In the genomic region with DNA sequence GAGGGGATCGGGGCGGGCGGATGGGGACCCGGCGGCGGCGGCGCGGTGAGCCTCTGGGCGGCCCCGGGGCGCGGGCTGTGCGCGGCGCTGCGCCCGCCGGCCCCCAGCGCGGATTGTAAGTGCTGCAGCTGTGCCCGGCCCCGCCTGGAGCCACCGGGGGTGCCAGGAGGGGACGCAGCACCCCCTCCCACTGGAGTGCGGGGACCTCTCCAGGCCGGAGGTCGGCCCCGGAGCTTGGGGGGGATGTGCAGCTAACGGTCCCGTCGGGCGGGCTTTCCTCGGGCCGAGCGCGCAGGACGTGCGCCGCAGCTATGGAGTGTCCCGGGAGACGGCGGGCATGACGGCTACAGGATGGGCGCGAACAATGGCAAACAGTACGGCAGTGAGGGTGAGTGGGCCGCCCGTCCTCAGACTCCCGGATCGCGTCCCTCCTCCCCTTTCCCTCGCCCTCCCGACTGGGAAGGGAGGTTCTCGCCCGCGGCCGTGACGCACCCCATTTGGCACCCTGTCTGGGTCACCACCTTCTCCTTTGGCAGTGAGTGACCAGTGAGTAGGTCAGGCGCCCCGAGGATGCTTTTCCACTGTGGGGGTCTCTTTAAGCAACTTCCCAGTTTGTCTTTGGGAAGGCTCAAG, we compare ENCODE assay signal across 7 cellular contexts. TPM values are rescaled to one million over a fixed set of nuclear protein-coding genes. Genes with fewer than 3 reads are reported as not detected.
DNase-seq lines count a peak whose midpoint lies in the region; ATAC-seq, FAIRE-seq and TF ChIP-seq lines count a peak whose summit lies in the region.

No MANE protein-coding gene starts in this region.

- TF ChIP-seq CTCF in mammary epithelial cell (conservative IDR thresholded peaks at IDR 0.05 in 1 of 2, IDR thresholded peaks at IDR 0.05 in 1 of 2; ENCODE audit: extremely low read depth in 1 of 2, insufficient read depth in 1 of 2, low read depth in 1 of 2, low read length in 2 of 2) (no peak), kidney (IDR thresholded peaks at IDR 0.05; ENCODE audit: borderline replicate concordance, extremely low read depth, insufficient read depth) (no peak)

- DNase-seq in mammary epithelial cell: peak; percentile 13
- peak; percentile 82 for DNase-seq in kidney
- DNase-seq in activated CD4-positive, alpha-beta T cell treated with anti-CD3 and anti-CD28 coated beads for 4 hours: no peak
- no peak for DNase-seq in central memory CD4-positive, alpha-beta T cell
- DNase-seq in NK-92 treated with Interleukin-12 subunit alpha and Interleukin-12 subunit beta, amount 100 ng/mL, for 24 hours (lab: John Stamatoyannopoulos, UW): no peak

- peak overlapping the region; percentile 81 for H3K4me2 ChIP-seq in mammary epithelial cell (ENCODE audit: insufficient read depth, low read depth, low read length)

- WGBS in mammary epithelial cell (ENCODE audit: low coverage, missing lambda C conversion rate): 3% methylated on average over 20 of the region's 61 CpGs

- H3K27me3 ChIP-seq in mammary epithelial cell (ENCODE audit: insufficient read depth, low read length) (peaks cover 8% of the 10 kb centered on the region), stomach smooth muscle (ENCODE audit: control insufficient read depth in 1 of 2, insufficient read depth in 2 of 2, low read length in 2 of 2) (no peaks in the 10 kb centered on the region)

- H3K9ac ChIP-seq in mammary epithelial cell (ENCODE audit: insufficient read depth, low read length): no peak overlapping the region
- H3K9ac ChIP-seq in kidney (ENCODE audit: low read length in 2 of 2): peak overlapping the region in 1 of 2 donors; percentile 29
- peak overlapping the region; percentile 55 to 80 for H3K9ac ChIP-seq in stomach smooth muscle (ENCODE audit: low read length in 2 of 2)

- dilution Hi-C loops in mammary epithelial cell (cut with HindIII; ENCODE audit: low sequenced_read_pairs): no loop called here

- CTCF ChIA-PET in mammary epithelial cell (lab: Charles Lee; ENCODE audit: low non-redundant PET): interaction anchor here (0.7 kb wide), 1 partner anchor 249 kb away, joined by 3 read pairs; no protein-coding TSS in a partner anchor

- no TSS peak for BruUV-seq in mammary epithelial cell (replicated peaks; lab: Mats Ljungman, UMichigan)

- in situ Hi-C loops in mammary epithelial cell (cut with MboI; ENCODE audit: low sequenced_read_pairs in 2 of 2): no loop called here

- H3K4me3 ChIP-seq in mammary epithelial cell (replicated peaks in 1 of 3; ENCODE audit: insufficient read depth in 1 of 3, low read depth in 2 of 3, low read length in 3 of 3) (peak overlapping the region in 2 of 3 experiments; percentile 9 to 36), kidney (ENCODE audit: low read length in 2 of 2) (peak overlapping the region; percentile 75 to 81), stomach smooth muscle (ENCODE audit: low read length in 2 of 2) (peak overlapping the region; percentile 88 to 89)

- no peaks in the 10 kb centered on the region for H3K9me3 ChIP-seq in mammary epithelial cell (replicated peaks; ENCODE audit: insufficient read depth, low read length)
- no peaks in the 10 kb centered on the region for H3K9me3 ChIP-seq in kidney (ENCODE audit: control insufficient read depth in 1 of 2, low read length in 2 of 2)
- no peaks in the 10 kb centered on the region for H3K9me3 ChIP-seq in stomach smooth muscle (ENCODE audit: control insufficient read depth in 2 of 2, low read length in 2 of 2)

- no peaks in the 10 kb centered on the region for H3K79me2 ChIP-seq in mammary epithelial cell (ENCODE audit: insufficient read depth, low read length)

- H3K27ac ChIP-seq in mammary epithelial cell (ENCODE audit: insufficient read depth, low read depth, low read length): no peak overlapping the region
- peak overlapping the region; percentile 19 to 33 for H3K27ac ChIP-seq in kidney (ENCODE audit: low read depth in 2 of 2, low read length in 2 of 2)
- H3K27ac ChIP-seq in stomach smooth muscle (ENCODE audit: low read length): peak overlapping the region; percentile 53

- peak overlapping the region; percentile 80 for H2AFZ ChIP-seq in mammary epithelial cell (ENCODE audit: low read depth, low read length)

- no peaks in the 10 kb centered on the region for H3K36me3 ChIP-seq in mammary epithelial cell (ENCODE audit: insufficient read depth, low read length)
- no peaks in the 10 kb centered on the region for H3K36me3 ChIP-seq in kidney (ENCODE audit: control insufficient read depth in 1 of 2, insufficient read depth in 2 of 2, low read length in 2 of 2)
- H3K36me3 ChIP-seq in stomach smooth muscle (ENCODE audit: control insufficient read depth in 2 of 2, insufficient read depth in 2 of 2, low read length in 2 of 2): no peaks in the 10 kb centered on the region

- no peaks in the 10 kb centered on the region for H4K20me1 ChIP-seq in mammary epithelial cell (ENCODE audit: insufficient read depth, low read length)

- no peak for FAIRE-seq in kidney (lab: Jason Lieb, UNC)

- H3K4me1 ChIP-seq in mammary epithelial cell (ENCODE audit: insufficient read depth, low read length) (no peaks in the 10 kb centered on the region), kidney (ENCODE audit: control insufficient read depth in 1 of 2, insufficient read depth in 1 of 2, low read depth in 1 of 2, low read length in 2 of 2) (peaks cover 0 to 4% of the 10 kb centered on the region in 2 donors), stomach smooth muscle (ENCODE audit: control insufficient read depth, insufficient read depth, low read length) (peaks cover 23% of the 10 kb centered on the region)

- ATAC-seq in HG03432 (IDR thresholded peaks at IDR 0.05; ENCODE audit: unreplicated experiment): peak; percentile 33

- intact Hi-C loops in mammary epithelial cell (cut with micrococcal nuclease): no loop called here
- intact Hi-C loops in kidney (cut with DNase I): no loop called here

RNA-seq across cellular contexts. Expression of a gene that starts 0.5 kb away (rescaled TPM):
- total RNA-seq in mammary epithelial cell (1 to 10 TPM; 1.0 to 2.4 TPM), kidney (6.1 TPM)
- polyA plus RNA-seq in mammary epithelial cell (0.01 TPM), kidney (ENCODE audit: insufficient read depth, low read depth, low replicate concordance) (3.9 TPM)
- polyA minus RNA-seq in mammary epithelial cell: not detected

Comparison
In these comparisons a context has a peak if more than half of its experiments do, and no peak if none do; other contexts are left out.
1. DNase-seq: peak in mammary epithelial cell (single experiment) and kidney (single experiment); none in activated CD4-positive, alpha-beta T cell treated with anti-CD3 and anti-CD28 coated beads for 4 hours (0 of 2), central memory CD4-positive, alpha-beta T cell (single experiment) and NK-92 treated with Interleukin-12 subunit alpha and Interleukin-12 subunit beta, amount 100 ng/mL, for 24 hours (single experiment).
2. H3K4me3 ChIP-seq: peak in every context shown above with its lines; median percentile 88 in stomach smooth muscle; 78 in kidney; 22 in mammary epithelial cell.